In the genomic region with DNA sequence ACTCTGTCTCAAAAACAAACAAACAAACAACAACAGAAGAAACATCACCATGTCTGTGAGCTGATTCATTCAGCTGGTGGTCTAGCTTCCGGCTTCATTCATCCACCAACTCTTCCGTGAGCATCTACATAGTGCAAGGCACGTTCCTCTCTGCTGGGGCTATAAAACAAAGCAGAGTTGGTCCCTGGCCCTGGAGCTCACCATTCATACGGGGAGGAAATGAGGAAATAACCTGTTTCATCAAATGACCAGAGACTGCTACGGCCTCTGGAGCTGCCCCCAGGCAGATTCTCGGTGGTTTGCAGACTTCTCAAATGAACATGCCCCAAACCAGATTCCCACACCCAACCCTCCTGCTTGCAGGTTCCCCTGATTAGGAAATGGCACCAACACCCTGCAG, we compare ENCODE assay signal across 1 cellular context.
A peak's percentile ranks its signal among the peaks of the same experiment; 100 is the strongest.
TF ChIP-seq lines count a peak whose summit lies in the region.

No MANE protein-coding gene starts in this region.

TF ChIP-seq in GM12878, 131 proteins besides CTCF, POLR2A, EP300 and RAD21 (continued from another document):
- TF ChIP-seq FOXM1 (IDR thresholded peaks at IDR 0.05; ENCODE audit: low read depth, low read length), result no peak
- no peak for TF ChIP-seq RB1 (IDR thresholded peaks at IDR 0.05; ENCODE audit: borderline replicate concordance)
- no peak for TF ChIP-seq SRF (IDR thresholded peaks at IDR 0.05; ENCODE audit: low read depth in 2 of 2, low read length in 2 of 2)
- TF ChIP-seq EGR1 (IDR thresholded peaks at IDR 0.05; ENCODE audit: borderline replicate concordance in 1 of 2, low read depth in 2 of 2, low read length in 2 of 2), result no peak
- TF ChIP-seq, protein P1, sequence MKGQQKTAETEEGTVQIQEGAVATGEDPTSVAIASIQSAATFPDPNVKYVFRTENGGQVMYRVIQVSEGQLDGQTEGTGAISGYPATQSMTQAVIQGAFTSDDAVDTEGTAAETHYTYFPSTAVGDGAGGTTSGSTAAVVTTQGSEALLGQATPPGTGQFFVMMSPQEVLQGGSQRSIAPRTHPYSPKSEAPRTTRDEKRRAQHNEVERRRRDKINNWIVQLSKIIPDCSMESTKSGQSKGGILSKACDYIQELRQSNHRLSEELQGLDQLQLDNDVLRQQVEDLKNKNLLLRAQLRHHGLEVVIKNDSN (IDR thresholded peaks at IDR 0.05; ENCODE audit: borderline replicate concordance, extremely low read length, insufficient read depth, low read depth, low read length), result no peak
- TF ChIP-seq ATF7 (IDR thresholded peaks at IDR 0.05; ENCODE audit: low read depth), result no peak
- TF ChIP-seq RELA (IDR thresholded peaks at IDR 0.05; ENCODE audit: borderline replicate concordance, partially characterized antibody), result peak; percentile 13
- TF ChIP-seq BMI1 (IDR thresholded peaks at IDR 0.05; ENCODE audit: borderline replicate concordance), result no peak
- TF ChIP-seq HDAC2 (IDR thresholded peaks at IDR 0.05), result no peak
- TF ChIP-seq KLF5 (IDR thresholded peaks at IDR 0.05; ENCODE audit: partially characterized antibody), result no peak
- TF ChIP-seq ZNF274 (IDR thresholded peaks at IDR 0.05; ENCODE audit: insufficient read depth, insufficient read length), result no peak
- TF ChIP-seq TAF1 (IDR thresholded peaks at IDR 0.05; ENCODE audit: borderline replicate concordance, low read depth, low read length), result no peak
- TF ChIP-seq, protein P2, sequence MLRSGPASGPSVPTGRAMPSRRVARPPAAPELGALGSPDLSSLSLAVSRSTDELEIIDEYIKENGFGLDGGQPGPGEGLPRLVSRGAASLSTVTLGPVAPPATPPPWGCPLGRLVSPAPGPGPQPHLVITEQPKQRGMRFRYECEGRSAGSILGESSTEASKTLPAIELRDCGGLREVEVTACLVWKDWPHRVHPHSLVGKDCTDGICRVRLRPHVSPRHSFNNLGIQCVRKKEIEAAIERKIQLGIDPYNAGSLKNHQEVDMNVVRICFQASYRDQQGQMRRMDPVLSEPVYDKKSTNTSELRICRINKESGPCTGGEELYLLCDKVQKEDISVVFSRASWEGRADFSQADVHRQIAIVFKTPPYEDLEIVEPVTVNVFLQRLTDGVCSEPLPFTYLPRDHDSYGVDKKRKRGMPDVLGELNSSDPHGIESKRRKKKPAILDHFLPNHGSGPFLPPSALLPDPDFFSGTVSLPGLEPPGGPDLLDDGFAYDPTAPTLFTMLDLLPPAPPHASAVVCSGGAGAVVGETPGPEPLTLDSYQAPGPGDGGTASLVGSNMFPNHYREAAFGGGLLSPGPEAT (IDR thresholded peaks at IDR 0.05; ENCODE audit: low read depth), result no peak
- TF ChIP-seq GATAD2B (conservative IDR thresholded peaks at IDR 0.05; ENCODE audit: low read depth), result 0 out of 2 replicates have a peak, but pooled peaks have one; percentile 30
- no peak for TF ChIP-seq ZNF217 (IDR thresholded peaks at IDR 0.05)
- no peak for TF ChIP-seq CBX3 (IDR thresholded peaks at IDR 0.05; ENCODE audit: borderline replicate concordance, low read depth)
- TF ChIP-seq SIN3A (IDR thresholded peaks at IDR 0.05; ENCODE audit: low read depth, low read length), result no peak
- no peak for TF ChIP-seq YBX1 (IDR thresholded peaks at IDR 0.05)
- TF ChIP-seq CBX5 (IDR thresholded peaks at IDR 0.05; ENCODE audit: low read depth), result no peak
